ENCODE assay signal across 8 cellular contexts in the genomic region with DNA sequence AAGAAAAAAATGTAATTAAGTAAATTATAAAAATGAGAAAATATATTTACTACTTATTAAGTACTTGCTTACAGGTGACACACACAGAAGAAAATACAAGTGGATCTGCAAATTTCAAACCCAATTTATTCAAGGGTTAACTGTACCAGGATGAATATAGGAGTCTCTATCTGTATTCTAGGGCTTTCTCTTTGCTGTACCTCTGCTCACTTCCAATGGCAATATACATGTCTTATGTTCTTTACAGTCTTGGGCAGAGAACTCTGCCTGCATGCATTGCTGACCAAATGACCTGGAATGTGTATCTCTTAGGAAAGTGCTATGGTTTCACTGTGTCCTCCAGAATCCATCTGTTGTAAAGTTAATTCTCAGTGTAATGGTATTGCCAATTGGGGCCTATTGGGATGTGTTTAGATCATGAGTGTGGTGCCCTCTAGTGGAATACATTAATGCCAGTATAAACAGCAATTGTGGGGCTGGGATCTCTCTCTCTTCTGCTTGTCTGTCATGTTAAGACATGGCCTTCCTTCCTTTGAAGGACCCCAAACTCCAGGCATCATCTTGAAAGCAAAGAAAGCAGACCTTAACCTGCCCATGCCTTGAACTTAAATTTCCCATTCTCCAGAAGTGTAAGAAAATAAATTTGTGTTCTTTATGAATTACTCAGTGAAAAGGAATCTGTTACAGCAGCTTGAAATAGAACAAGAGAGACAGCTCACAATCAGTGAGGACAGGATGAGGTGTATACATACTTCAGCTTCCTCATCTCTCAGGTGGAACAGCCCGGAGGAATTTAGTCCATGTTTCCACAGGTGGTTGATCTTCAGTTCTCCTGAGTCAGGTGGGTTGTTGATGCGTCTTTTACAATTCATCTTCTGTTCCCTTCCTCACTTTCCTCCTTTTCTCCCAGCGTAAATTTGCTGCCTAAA.
DNase-seq lines count a peak whose midpoint lies in the region; ATAC-seq and TF ChIP-seq lines count a peak whose summit lies in the region.
"Not testable (repeated sequence)": the region's sequence is repeated elsewhere in the genome, so short reads cannot be mapped to it uniquely, and the experiment has no call there.

No MANE protein-coding gene starts in this region.

- not testable (repeated sequence) for H2BK15ac ChIP-seq in H9 (ENCODE audit: low read depth, low read length)

- not testable (repeated sequence) for H4K8ac ChIP-seq in H9 (replicated peaks; ENCODE audit: insufficient read length, low read depth, low read length)

- H3K9me3 Mint-ChIP-seq in H9, result peaks cover 19 to 42% of the 10 kb centered on the region in 2 experiments
- not testable (repeated sequence) for H3K9me3 Mint-ChIP-seq in activated naive CD4-positive, alpha-beta T cell treated with anti-CD3 and anti-CD28 coated beads for 36 hours

- H3K18ac ChIP-seq in H9 (ENCODE audit: insufficient read length, low read depth, low read length), result not testable (repeated sequence)

- not testable (repeated sequence) for H4K20me1 ChIP-seq in H9 (ENCODE audit: control insufficient read depth, insufficient read depth, insufficient read length); OCI-LY7 (ENCODE audit: insufficient read depth, low read length)

- TF ChIP-seq CTCF in H9 (conservative IDR thresholded peaks at IDR 0.05) (peak; percentile 65), LNCaP clone FGC (IDR thresholded peaks at IDR 0.05; ENCODE audit: control insufficient read depth, extremely low read depth, insufficient read depth) (peak; percentile 53), OCI-LY7 (conservative IDR thresholded peaks at IDR 0.05; ENCODE audit: low read length) (peak; percentile 72)

- not testable (repeated sequence) for H3K79me1 ChIP-seq in H9 (ENCODE audit: insufficient read depth, low read depth, low read length, poor library complexity, severe bottlenecking)

- POLR2A ChIA-PET in OCI-LY7 (lab: Charles Lee), result not testable (repeated sequence)

- not testable (repeated sequence) for H2BK5ac ChIP-seq in H9 (ENCODE audit: insufficient read length, low read length)

- not testable (repeated sequence) for H3K56ac ChIP-seq in H9 (ENCODE audit: insufficient read length, low read depth, low read length)

- DNase-seq in EH (ENCODE audit: low read depth) (peak; percentile 20), OCI-LY7 (ENCODE audit: low spot score) (peak; percentile 77), germinal center (ENCODE audit: low spot score) (peak; percentile 16), mucosa of gallbladder (ENCODE audit: low spot score) (peak; percentile 21)
- not testable (repeated sequence) for DNase-seq in H9; LNCaP clone FGC (ENCODE audit: low read depth); aorta
- DNase-seq in activated naive CD4-positive, alpha-beta T cell treated with anti-CD3 and anti-CD28 coated beads for 36 hours, result peak; percentile 11

- not testable (repeated sequence) for H4K5ac ChIP-seq in H9 (ENCODE audit: insufficient read length, low read depth, low read length)

- intact Hi-C loops in OCI-LY7 (cut with micrococcal nuclease; ENCODE audit: unreplicated experiment); aorta (cut with DNase I): not testable (repeated sequence)
- intact Hi-C loops in activated naive CD4-positive, alpha-beta T cell treated with anti-CD3 and anti-CD28 coated beads for 36 hours (cut with micrococcal nuclease), result loop anchor here (5.0 to 10.0 kb wide), 2 partner anchors 174 to 306 kb away; no protein-coding TSS in a partner anchor

- not testable (repeated sequence) for H2BK120ac ChIP-seq in H9 (ENCODE audit: low read depth, low read length, poor library complexity, severe bottlenecking)

- H4K91ac ChIP-seq in H9 (ENCODE audit: insufficient read length, low read depth, low read length), result not testable (repeated sequence)

- CTCF ChIA-PET in OCI-LY7 (lab: Charles Lee; ENCODE audit: unreplicated experiment); activated naive CD4-positive, alpha-beta T cell treated with anti-CD3 and anti-CD28 coated beads for 36 hours (lab: Charles Lee): not testable (repeated sequence)

- not testable (repeated sequence) for H3K36me3 ChIP-seq in OCI-LY7 (ENCODE audit: insufficient read depth, low read length); aorta (ENCODE audit: control insufficient read depth in 1 of 2, insufficient read depth in 2 of 2, low read length in 1 of 2)

- not testable (repeated sequence) for H2BK20ac ChIP-seq in H9 (ENCODE audit: low read depth, low read length, poor library complexity, severe bottlenecking)

- H3K4me2 ChIP-seq in H9 (ENCODE audit: insufficient read depth, insufficient read length, low read length); OCI-LY7 (ENCODE audit: low read length): not testable (repeated sequence)

- not testable (repeated sequence) for H3K9me2 ChIP-seq in OCI-LY7 (ENCODE audit: insufficient read depth, low read length)

- no CpG with 5 or more reads among the region's 3 CpGs for WGBS in H9 (ENCODE audit: extremely low coverage, insufficient read length, low lambda C conversion rate)
- WGBS in aorta, 2 donors, result 46 to 63% methylated on average over 1 of the region's 3 CpGs

- H3T11ph ChIP-seq in H9 (ENCODE audit: low read length), result not testable (repeated sequence)

- not testable (repeated sequence) for H3K23me2 ChIP-seq in H9 (ENCODE audit: insufficient read length, low read depth, low read length, poor library complexity, severe bottlenecking)

- not testable (repeated sequence) for H3K14ac ChIP-seq in H9 (ENCODE audit: insufficient read depth, low read length)

- peak; percentile 80 for ATAC-seq in aorta (ENCODE audit: low FRiP score)

- H3K4me1 Mint-ChIP-seq in H9; activated naive CD4-positive, alpha-beta T cell treated with anti-CD3 and anti-CD28 coated beads for 36 hours (ENCODE audit: low read depth): not testable (repeated sequence)

- not testable (repeated sequence) for H3K27me3 Mint-ChIP-seq in H9 (ENCODE audit: low read depth); activated naive CD4-positive, alpha-beta T cell treated with anti-CD3 and anti-CD28 coated beads for 36 hours (ENCODE audit: low read depth)

- not testable (repeated sequence) for H3K36me3 Mint-ChIP-seq in H9 (ENCODE audit: insufficient read depth in 1 of 3, low read depth in 3 of 3); activated naive CD4-positive, alpha-beta T cell treated with anti-CD3 and anti-CD28 coated beads for 36 hours (ENCODE audit: low read depth)

- H3K4me3 Mint-ChIP-seq in H9; activated naive CD4-positive, alpha-beta T cell treated with anti-CD3 and anti-CD28 coated beads for 36 hours: not testable (repeated sequence)

- H3K27ac Mint-ChIP-seq in H9; activated naive CD4-positive, alpha-beta T cell treated with anti-CD3 and anti-CD28 coated beads for 36 hours: not testable (repeated sequence)

- not testable (repeated sequence) for BruUV-seq in OCI-LY7 (replicated peaks; lab: Mats Ljungman, UMichigan)

- H3K4me3 ChIP-seq in LNCaP clone FGC (ENCODE audit: low read depth, low read length); OCI-LY7 (ENCODE audit: low read depth, low read length, poor library complexity, severe bottlenecking); aorta (ENCODE audit: low read length in 2 of 2): not testable (repeated sequence)

- H3K4me1 ChIP-seq in H9 (ENCODE audit: insufficient read depth, low read length); OCI-LY7 (ENCODE audit: insufficient read depth, low read length, poor library complexity, severe bottlenecking); aorta (ENCODE audit: control insufficient read depth in 1 of 2, insufficient read depth in 2 of 2, low read length in 2 of 2): not testable (repeated sequence)

- H3K27me3 ChIP-seq in H9 (ENCODE audit: insufficient read depth, low read length); aorta (ENCODE audit: control insufficient read depth in 1 of 2, insufficient read depth in 2 of 2, low read length in 1 of 2): not testable (repeated sequence)

- not testable (repeated sequence) for H2BK12ac ChIP-seq in H9 (ENCODE audit: insufficient read length, low read depth, low read length)

- H3K27ac ChIP-seq in H9 (ENCODE audit: insufficient read length, low read depth, low read length); OCI-LY7 (ENCODE audit: low read depth, low read length, poor library complexity, severe bottlenecking); aorta (ENCODE audit: low read depth in 1 of 2, low read length in 2 of 2): not testable (repeated sequence)

- H2AFZ ChIP-seq in H9 (ENCODE audit: low read length), result not testable (repeated sequence)
- H2AFZ ChIP-seq in OCI-LY7 (ENCODE audit: low read length), result peak overlapping the region; percentile 64; the same call in 1 of the 2 replicates

- not testable (repeated sequence) for H3K79me2 ChIP-seq in H9 (ENCODE audit: insufficient read depth, low read length); OCI-LY7 (ENCODE audit: insufficient read depth, low read depth, low read length)

- not testable (repeated sequence) for H3K9me3 ChIP-seq in H9 (ENCODE audit: control insufficient read depth, low read depth, low read length); OCI-LY7 (ENCODE audit: low read length); aorta (ENCODE audit: control insufficient read depth, low read length)

- H3K23ac ChIP-seq in H9 (ENCODE audit: insufficient read length, low read depth, low read length), result not testable (repeated sequence)

- H3K9ac ChIP-seq in H9 (ENCODE audit: extremely low read depth, insufficient read length, low read length), result not testable (repeated sequence)

- H2AK5ac ChIP-seq in H9 (ENCODE audit: insufficient read length, low read length), result not testable (repeated sequence)

- not testable (repeated sequence) for H3K4ac ChIP-seq in H9 (ENCODE audit: low read depth, low read length)
